8 cellular contexts compared by ENCODE assay signal in genomic region chr12:52022841-52023181, GRCh38. TPM values are rescaled to one million over a fixed set of nuclear protein-coding genes. Genes with fewer than 3 reads are reported as not detected.
DNase-seq lines count a peak whose midpoint lies in the region; ATAC-seq and TF ChIP-seq lines count a peak whose summit lies in the region.

No MANE protein-coding gene starts in this region.

- intact Hi-C loops in CD8-positive, alpha-beta T cell (cut with DNase I, micrococcal nuclease), result loop anchor here (1.0 kb wide), 5 partner anchors 16 to 72 kb away; partner anchors contain the start of genes ACVR1B (in 2 of the 2) and TAMALIN (in 1 of the 2)

- WGBS in suprapubic skin, result 27% methylated on average over 14 of the region's 14 CpGs

- CTCF ChIA-PET in CD8-positive, alpha-beta T cell (lab: Charles Lee), result interaction anchor here (0.7 to 55.1 kb wide), 9 partner anchors 3 to 696 kb away, joined by 3 to 1615 read pairs (median 4); partner anchors contain the start of genes ATG101, NR4A1, SMIM41 and TAMALIN

- no peaks in the 10 kb centered on the region for H3K27me3 ChIP-seq in CD8-positive, alpha-beta T cell (ENCODE audit: insufficient read depth, low read length)
- no peaks in the 10 kb centered on the region for H3K27me3 ChIP-seq in suprapubic skin

- no peaks in the 10 kb centered on the region for H3K9me3 Mint-ChIP-seq in CD8-positive, alpha-beta T cell
- no peaks in the 10 kb centered on the region for H3K9me3 Mint-ChIP-seq in activated T-helper 17 cell treated with anti-CD3 and anti-CD28 coated beads, Interleukin-2, amount 50 U/mL, for 72 hours

- H3K36me3 Mint-ChIP-seq in CD8-positive, alpha-beta T cell, result no peaks in the 10 kb centered on the region
- peaks cover 4% of the 10 kb centered on the region for H3K36me3 Mint-ChIP-seq in activated T-helper 17 cell treated with anti-CD3 and anti-CD28 coated beads, Interleukin-2, amount 50 U/mL, for 72 hours (ENCODE audit: low read depth)

- H3K9me3 ChIP-seq in CD8-positive, alpha-beta T cell (ENCODE audit: low read length), result no peaks in the 10 kb centered on the region
- no peaks in the 10 kb centered on the region for H3K9me3 ChIP-seq in suprapubic skin

- H3K4me1 ChIP-seq in CD8-positive, alpha-beta T cell (ENCODE audit: insufficient read depth, low read length), result peaks cover 39% of the 10 kb centered on the region
- H3K4me1 ChIP-seq in suprapubic skin, result peaks cover 39% of the 10 kb centered on the region

- POLR2A ChIA-PET in CD8-positive, alpha-beta T cell (lab: Charles Lee), result interaction anchor here (0.8 to 8.5 kb wide), 4 partner anchors 10 to 47 kb away, joined by 5 to 92 read pairs (median 10); partner anchors contain the start of genes ATG101 and TAMALIN

- TF ChIP-seq EP300 in suprapubic skin (IDR thresholded peaks at IDR 0.05), result no peak

- TF ChIP-seq CTCF in CD8-positive, alpha-beta T cell (IDR thresholded peaks at IDR 0.05), result no peak
- no peak for TF ChIP-seq CTCF in suprapubic skin (IDR thresholded peaks at IDR 0.05)

- DNase-seq in CD8-positive, alpha-beta T cell, result no peak
- DNase-seq in islet precursor cell, result peak; percentile 87
- DNase-seq in suprapubic skin (ENCODE audit: low spot score in 2 of 2), result no peak
- DNase-seq in NCI-H226, result no peak

- no peak for ATAC-seq in CD8-positive, alpha-beta T cell
- ATAC-seq in HG02798 (IDR thresholded peaks at IDR 0.05; ENCODE audit: poor library complexity, unreplicated experiment), result peak; percentile 11
- peak; percentile 28 for ATAC-seq in activated T-helper 17 cell treated with anti-CD3 and anti-CD28 coated beads, Interleukin-2, amount 50 U/mL, for 72 hours (replicated peaks)
- no peak for ATAC-seq in GM19397 (IDR thresholded peaks at IDR 0.05; ENCODE audit: unreplicated experiment)
- ATAC-seq in activated CD4-positive, CD25-positive, alpha-beta regulatory T cell treated with anti-CD3 and anti-CD28 coated beads, Interleukin-2, amount 50 U/mL, for 24 hours, result no peak

- peak overlapping the region; percentile 81 for H3K4me3 Mint-ChIP-seq in CD8-positive, alpha-beta T cell
- peak overlapping the region; percentile 83 for H3K4me3 Mint-ChIP-seq in activated T-helper 17 cell treated with anti-CD3 and anti-CD28 coated beads, Interleukin-2, amount 50 U/mL, for 72 hours

- no peak overlapping the region for H3K27ac ChIP-seq in CD8-positive, alpha-beta T cell (ENCODE audit: low read depth, low read length)
- H3K27ac ChIP-seq in suprapubic skin, result no peak overlapping the region

- no peak overlapping the region for H3K27ac Mint-ChIP-seq in CD8-positive, alpha-beta T cell
- H3K27ac Mint-ChIP-seq in activated T-helper 17 cell treated with anti-CD3 and anti-CD28 coated beads, Interleukin-2, amount 50 U/mL, for 72 hours, result no peak overlapping the region

- H3K36me3 ChIP-seq in CD8-positive, alpha-beta T cell (ENCODE audit: insufficient read depth, low read length), result no peaks in the 10 kb centered on the region
- H3K36me3 ChIP-seq in suprapubic skin, result no peaks in the 10 kb centered on the region

- peaks cover 43% of the 10 kb centered on the region for H3K4me1 Mint-ChIP-seq in CD8-positive, alpha-beta T cell (ENCODE audit: low read depth)
- peaks cover 19% of the 10 kb centered on the region for H3K4me1 Mint-ChIP-seq in activated T-helper 17 cell treated with anti-CD3 and anti-CD28 coated beads, Interleukin-2, amount 50 U/mL, for 72 hours

- H3K4me3 ChIP-seq in CD8-positive, alpha-beta T cell (ENCODE audit: low read depth, low read length), result peak overlapping the region; percentile 66
- H3K4me3 ChIP-seq in suprapubic skin, result peak overlapping the region; percentile 50

- no peak for TF ChIP-seq POLR2A in suprapubic skin (IDR thresholded peaks at IDR 0.05)

- no peaks in the 10 kb centered on the region for H3K27me3 Mint-ChIP-seq in CD8-positive, alpha-beta T cell (ENCODE audit: low read depth)
- no peaks in the 10 kb centered on the region for H3K27me3 Mint-ChIP-seq in activated T-helper 17 cell treated with anti-CD3 and anti-CD28 coated beads, Interleukin-2, amount 50 U/mL, for 72 hours

RNA-seq across cellular contexts. Expression of gene TAMALIN, which starts 16.1 kb away (rescaled TPM):
- 100 to 1,000 TPM; 603 to 632 TPM for total RNA-seq in CD8-positive, alpha-beta T cell
- 10 to 100 TPM in 1 of 2 donors, 1 to 10 TPM in 1; 3.5 to 26.3 TPM for total RNA-seq in activated T-helper 17 cell treated with anti-CD3 and anti-CD28 coated beads, Interleukin-2, amount 50 U/mL, for 72 hours
- total RNA-seq in suprapubic skin, result 10 to 100 TPM; 11.5 to 14.5 (median 12.5) TPM

RNA-seq across cellular contexts. Expression of gene NR4A1, which starts 28.4 kb away (rescaled TPM):
- 10 to 100 TPM; 59.7 to 60.0 TPM for total RNA-seq in CD8-positive, alpha-beta T cell
- 10 to 100 TPM in 1 of 2 donors, 1 to 10 TPM in 1; 9.9 to 47.6 TPM for total RNA-seq in activated T-helper 17 cell treated with anti-CD3 and anti-CD28 coated beads, Interleukin-2, amount 50 U/mL, for 72 hours
- total RNA-seq in suprapubic skin, result 100 to 1,000 TPM; 141 to 775 (median 422) TPM

RNA-seq across cellular contexts. Expression of gene ATG101, which starts 47.0 kb away (rescaled TPM):
- 10 to 100 TPM; 19.1 to 19.3 TPM for total RNA-seq in CD8-positive, alpha-beta T cell
- 10 to 100 TPM; 27.6 to 31.1 TPM for total RNA-seq in activated T-helper 17 cell treated with anti-CD3 and anti-CD28 coated beads, Interleukin-2, amount 50 U/mL, for 72 hours
- 10 to 100 TPM; 39.5 to 76.1 (median 56.5) TPM for total RNA-seq in suprapubic skin

RNA-seq across cellular contexts. Expression of gene SMIM41, which starts 56.7 kb away (rescaled TPM):
- under 1 TPM in 1 of 2 experiments, not detected in 1; 0.22 TPM for total RNA-seq in CD8-positive, alpha-beta T cell
- not detected for total RNA-seq in activated T-helper 17 cell treated with anti-CD3 and anti-CD28 coated beads, Interleukin-2, amount 50 U/mL, for 72 hours
- under 1 TPM in 2 of 4 donors, not detected in 2; 0.51 to 0.57 TPM for total RNA-seq in suprapubic skin

Comparison
In these comparisons a context has a peak if more than half of its experiments do, and no peak if none do; other contexts are left out.
1. ATAC-seq: peak in HG02798 (single experiment) and activated T-helper 17 cell treated with anti-CD3 and anti-CD28 coated beads, Interleukin-2, amount 50 U/mL, for 72 hours (single experiment); none in CD8-positive, alpha-beta T cell (single experiment), GM19397 (single experiment) and activated CD4-positive, CD25-positive, alpha-beta regulatory T cell treated with anti-CD3 and anti-CD28 coated beads, Interleukin-2, amount 50 U/mL, for 24 hours (0 of 2).
2. RNA of gene TAMALIN, which starts 16.1 kb away (total RNA-seq): 603 to 632 TPM in CD8-positive, alpha-beta T cell; 3.5 to 26.3 TPM in activated T-helper 17 cell treated with anti-CD3 and anti-CD28 coated beads, Interleukin-2, amount 50 U/mL, for 72 hours and 11.5 to 14.5 TPM in suprapubic skin; every median in the first group is over 10 times any median in the second.